In the genomic region with DNA sequence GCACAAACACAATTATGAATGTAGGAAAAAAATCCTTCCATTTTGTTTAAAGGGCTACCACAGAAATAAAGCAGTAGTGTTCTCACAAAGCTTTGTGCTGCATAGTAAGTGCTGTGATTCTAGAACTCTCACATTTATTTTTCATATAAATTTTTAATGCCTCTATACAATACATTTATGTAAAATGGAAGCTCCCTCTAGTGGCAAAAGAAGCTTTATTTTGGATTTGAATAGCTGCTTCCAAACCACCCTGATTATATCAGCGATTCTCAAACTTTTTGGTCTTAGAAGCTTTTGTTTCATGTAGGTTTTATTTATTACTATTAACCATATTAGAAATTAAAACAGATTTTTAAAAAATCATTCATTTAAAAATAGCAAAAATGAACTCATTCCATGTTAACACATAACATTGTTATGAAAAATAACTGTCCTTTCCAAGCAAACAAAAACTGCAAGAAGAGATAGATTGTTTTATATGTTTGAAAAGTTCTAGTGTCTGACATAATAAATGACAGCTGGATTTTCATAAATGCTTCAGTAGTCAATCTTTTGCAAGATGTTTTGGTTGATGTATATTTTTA, we compare ENCODE assay signal across 8 cellular contexts. TPM values are rescaled to one million over a fixed set of nuclear protein-coding genes. Genes with fewer than 3 reads are reported as not detected.
DNase-seq lines count a peak whose midpoint lies in the region; ATAC-seq and TF ChIP-seq lines count a peak whose summit lies in the region.

No MANE protein-coding gene starts in this region.

- intact Hi-C loops in esophagus squamous epithelium (cut with DNase I): no loop called here

- TF ChIP-seq CTCF in 22Rv1 (IDR thresholded peaks at IDR 0.05) (peak; percentile 81), GM12864 (IDR thresholded peaks at IDR 0.05; ENCODE audit: low read depth, low read length, missing control alignments) (peak; percentile 38), esophagus squamous epithelium (IDR thresholded peaks at IDR 0.05) (peak in 4 of 6 experiments; percentile 27 to 48 (median 38))

- no peaks in the 10 kb centered on the region for H3K4me1 ChIP-seq in esophagus squamous epithelium

- DNase-seq in GM12864 (ENCODE audit: low read depth) (no peak), OCI-M1 (lab: John Stamatoyannopoulos, UW) (peak; percentile 78), esophagus squamous epithelium (lab: John Stamatoyannopoulos, UW) (no peak), anterior cingulate cortex (lab: John Stamatoyannopoulos, UW) (no peak)

- H3K36me3 ChIP-seq in esophagus squamous epithelium: no peaks in the 10 kb centered on the region

- H3K27me3 ChIP-seq in esophagus squamous epithelium: no peaks in the 10 kb centered on the region

- 52 to 53% methylated on average over 1 of the region's 1 CpG for WGBS in esophagus squamous epithelium, 2 donors

- no peak for TF ChIP-seq POLR2A in esophagus squamous epithelium (IDR thresholded peaks at IDR 0.05)

- ATAC-seq in HG03097 (IDR thresholded peaks at IDR 0.05; ENCODE audit: low FRiP score, unreplicated experiment) (no peak), HG02588 (IDR thresholded peaks at IDR 0.05; ENCODE audit: unreplicated experiment) (no peak), HG02610 (IDR thresholded peaks at IDR 0.05; ENCODE audit: unreplicated experiment) (no peak)

- H3K9me3 ChIP-seq in esophagus squamous epithelium: no peaks in the 10 kb centered on the region

- no peak overlapping the region for H3K4me3 ChIP-seq in GM12864 (ENCODE audit: low read depth, low read length)
- no peak overlapping the region for H3K4me3 ChIP-seq in esophagus squamous epithelium

- H3K27ac ChIP-seq in 22Rv1: no peak overlapping the region
- no peak overlapping the region for H3K27ac ChIP-seq in esophagus squamous epithelium

RNA-seq across cellular contexts. Expression of a gene that starts 38.4 kb away (rescaled TPM):
- total RNA-seq in esophagus squamous epithelium: not detected
